ENCODE assay signal across 20 cellular contexts in genomic region chr6:25447570-25447929, GRCh38.
DNase-seq lines count a peak whose midpoint lies in the region; ATAC-seq and TF ChIP-seq lines count a peak whose summit lies in the region.
"Had no signal": no experiment of that assay in that cellular context is flagged by ENCODE, and none has a peak within 500 bp of the region (broad histone marks: within the 10 kb centered on the region; RNA-seq: fewer than 3 reads in every experiment).

No MANE protein-coding gene starts in this region.

- no peak overlapping the region for H3K4me3 ChIP-seq in heart right ventricle
- no peak overlapping the region for H3K4me3 ChIP-seq in ovary
- H3K4me3 ChIP-seq: PC-9, vagina had no signal

- WGBS in heart right ventricle, 2 donors = 64 to 74% methylated on average over 1 of the region's 1 CpG
- 64 to 82% (median 79%) methylated on average over 1 of the region's 1 CpG for WGBS in ovary, 3 donors

- H3K27me3 Mint-ChIP-seq in activated naive CD4-positive, alpha-beta T cell treated with anti-CD3 and anti-CD28 coated beads for 36 hours (ENCODE audit: low read depth) = no peaks in the 10 kb centered on the region
- H3K27me3 Mint-ChIP-seq in stimulated activated naive B cell treated with anti-CD40 and anti-IgM and Interleukin-4, amounts not matched to agents 10 μg/mL and 1 μg/mL and 100 μg/mL, for 72 hours = no peaks in the 10 kb centered on the region
- H3K27me3 Mint-ChIP-seq: CD4-positive, alpha-beta T cell; T-cell had no signal

- H3K27me3 ChIP-seq in heart right ventricle (no peaks in the 10 kb centered on the region), ovary (no peaks in the 10 kb centered on the region)
- H3K27me3 ChIP-seq: vagina had no signal

- peaks cover 28% of the 10 kb centered on the region for H3K4me1 Mint-ChIP-seq in activated naive CD4-positive, alpha-beta T cell treated with anti-CD3 and anti-CD28 coated beads for 36 hours (ENCODE audit: low read depth)
- H3K4me1 Mint-ChIP-seq in stimulated activated naive B cell treated with anti-CD40 and anti-IgM and Interleukin-4, amounts not matched to agents 10 μg/mL and 1 μg/mL and 100 μg/mL, for 72 hours = peaks cover 13 to 43% of the 10 kb centered on the region in 2 donors

- peak overlapping the region in 1 of 10 donors; percentile 45 for H3K27ac ChIP-seq in heart right ventricle
- H3K27ac ChIP-seq in ovary = no peak overlapping the region
- H3K27ac ChIP-seq: PC-9, vagina had no signal

- TF ChIP-seq CTCF in heart right ventricle (IDR thresholded peaks at IDR 0.05) (no peak), ovary (IDR thresholded peaks at IDR 0.05) (no peak)

- H3K4me1 ChIP-seq in heart right ventricle = peaks cover 0 to 30% (median 0%) of the 10 kb centered on the region in 9 donors
- H3K4me1 ChIP-seq in ovary (ENCODE audit: insufficient read depth) = no peaks in the 10 kb centered on the region
- H3K4me1 ChIP-seq: vagina had no signal

- peak in 5 of 8 donors; percentile 11 to 75 (median 56) for ATAC-seq in heart right ventricle
- peak; percentile 63 to 65 for ATAC-seq in stimulated activated naive B cell treated with anti-CD40 and anti-IgM and Interleukin-4, amounts not matched to agents 10 μg/mL and 1 μg/mL and 100 μg/mL, for 72 hours (replicated peaks)
- ATAC-seq in GM18861 (IDR thresholded peaks at IDR 0.05; ENCODE audit: unreplicated experiment) = no peak
- ATAC-seq: T-cell had no signal

- CTCF ChIA-PET in activated naive CD4-positive, alpha-beta T cell treated with anti-CD3 and anti-CD28 coated beads for 36 hours (lab: Charles Lee) = interaction anchor here (1.3 kb wide), 1 partner anchor 169 kb away, joined by 3 read pairs; no protein-coding TSS in a partner anchor

- H3K9me3 Mint-ChIP-seq in activated naive CD4-positive, alpha-beta T cell treated with anti-CD3 and anti-CD28 coated beads for 36 hours = peaks cover 10% of the 10 kb centered on the region
- peaks cover 5 to 13% of the 10 kb centered on the region in 2 donors for H3K9me3 Mint-ChIP-seq in stimulated activated naive B cell treated with anti-CD40 and anti-IgM and Interleukin-4, amounts not matched to agents 10 μg/mL and 1 μg/mL and 100 μg/mL, for 72 hours

- no peak for TF ChIP-seq EP300 in ovary (IDR thresholded peaks at IDR 0.05)

- H3K36me3 Mint-ChIP-seq in activated naive CD4-positive, alpha-beta T cell treated with anti-CD3 and anti-CD28 coated beads for 36 hours (ENCODE audit: low read depth) = peaks cover 9% of the 10 kb centered on the region
- H3K36me3 Mint-ChIP-seq in stimulated activated naive B cell treated with anti-CD40 and anti-IgM and Interleukin-4, amounts not matched to agents 10 μg/mL and 1 μg/mL and 100 μg/mL, for 72 hours = peaks cover 14 to 21% of the 10 kb centered on the region in 2 donors

- H3K4me3 Mint-ChIP-seq in activated naive CD4-positive, alpha-beta T cell treated with anti-CD3 and anti-CD28 coated beads for 36 hours = no peak overlapping the region
- H3K4me3 Mint-ChIP-seq in stimulated activated naive B cell treated with anti-CD40 and anti-IgM and Interleukin-4, amounts not matched to agents 10 μg/mL and 1 μg/mL and 100 μg/mL, for 72 hours = no peak overlapping the region
- H3K4me3 Mint-ChIP-seq: CD4-positive, alpha-beta T cell; T-cell had no signal

- no peak for DNase-seq in activated naive CD4-positive, alpha-beta T cell treated with anti-CD3 and anti-CD28 coated beads for 36 hours
- DNase-seq in activated naive CD4-positive, alpha-beta T cell treated with Interleukin-2 at 50 U/mL for 16 hours = no peak
- peak; percentile 3 for DNase-seq in NCI-H226
- DNase-seq in heart right ventricle = no peak
- DNase-seq in stimulated activated naive B cell treated with anti-CD40 and anti-IgM and Interleukin-4, amounts not matched to agents 10 μg/mL and 1 μg/mL and 100 μg/mL, for 72 hours = no peak
- no peak for DNase-seq in HuH-7 (ENCODE audit: low spot score)
- no peak for DNase-seq in ovary
- DNase-seq: activated CD4-positive, CD25-positive, alpha-beta regulatory T cell treated with anti-CD3 and anti-CD28 coated beads, Interleukin-2, amount 50 U/mL, for 72 hours; activated CD8-positive, alpha-beta memory T cell treated with anti-CD3 and anti-CD28 coated beads, Interleukin-2, amount 50 U/mL, for 4 hours; CD4-positive, alpha-beta T cell; H7; KG1; NCI-H1694; NCI-H524 treated with DMSO at 0.1 percent for 48 hours; PC-9; retina; stimulated activated CD4-positive, alpha-beta T cell treated with anti-CD3 and anti-CD28 coated beads, Interleukin-4, amount 100 ng/mL, for 1 hour; T-cell had no signal

- H3K9me3 ChIP-seq in heart right ventricle (peaks cover 0 to 24% (median 0%) of the 10 kb centered on the region in 11 donors), ovary (no peaks in the 10 kb centered on the region)
- H3K9me3 ChIP-seq: vagina had no signal

- no peak for TF ChIP-seq POLR2A in ovary (IDR thresholded peaks at IDR 0.05)

- peak overlapping the region; percentile 2 for H3K27ac Mint-ChIP-seq in activated naive CD4-positive, alpha-beta T cell treated with anti-CD3 and anti-CD28 coated beads for 36 hours
- peak overlapping the region; percentile 6 for H3K27ac Mint-ChIP-seq in stimulated activated naive B cell treated with anti-CD40 and anti-IgM and Interleukin-4, amounts not matched to agents 10 μg/mL and 1 μg/mL and 100 μg/mL, for 72 hours
- H3K27ac Mint-ChIP-seq: CD4-positive, alpha-beta T cell; T-cell had no signal

- peaks cover 0 to 3% (median 0%) of the 10 kb centered on the region in 9 donors for H3K36me3 ChIP-seq in heart right ventricle
- H3K36me3 ChIP-seq in ovary = no peaks in the 10 kb centered on the region
- H3K36me3 ChIP-seq: vagina had no signal

- intact Hi-C loops in activated naive CD4-positive, alpha-beta T cell treated with anti-CD3 and anti-CD28 coated beads for 36 hours (cut with micrococcal nuclease) = no loop called here
- intact Hi-C loops in heart right ventricle (cut with DNase I) = no loop called here
- intact Hi-C loops in ovary (cut with DNase I) = no loop called here
